In genomic region chr1:228214921-228215662, GRCh38 we compare ENCODE assay signal across 18 cellular contexts. TPM values are rescaled to one million over a fixed set of nuclear protein-coding genes. Genes with fewer than 3 reads are reported as not detected.
DNase-seq lines count a peak whose midpoint lies in the region; ATAC-seq, FAIRE-seq and TF ChIP-seq lines count a peak whose summit lies in the region.
"Had no signal": no experiment of that assay in that cellular context is flagged by ENCODE, and none has a peak within 500 bp of the region (broad histone marks: within the 10 kb centered on the region; RNA-seq: fewer than 3 reads in every experiment).

No MANE protein-coding gene starts in this region.

- H3K4me3 ChIP-seq in BLaER1 (no peak overlapping the region), Caco-2 (ENCODE audit: low read depth, low read length) (no peak overlapping the region), K562 (no peak overlapping the region), gastroesophageal sphincter (no peak overlapping the region), brain microvascular endothelial cell (ENCODE audit: low read depth, low read length) (no peak overlapping the region)
- H3K4me3 ChIP-seq: GM12878 had no signal

- TF ChIP-seq CTCF in Caco-2 (IDR thresholded peaks at IDR 0.05; ENCODE audit: insufficient read depth in 1 of 2, low read depth in 1 of 2, low read length in 1 of 2, severe bottlenecking in 1 of 2, unreplicated experiment in 1 of 2) (no peak), K562 (IDR thresholded peaks at IDR 0.05 in 2 of 3, conservative IDR thresholded peaks at IDR 0.05 in 1 of 3; ENCODE audit: insufficient read depth in 2 of 3, low read depth in 1 of 3, low read length in 3 of 3) (no peak), neural crest cell (conservative IDR thresholded peaks at IDR 0.05) (no peak), gastroesophageal sphincter (IDR thresholded peaks at IDR 0.05) (no peak), GM20000 (IDR thresholded peaks at IDR 0.05; ENCODE audit: extremely low read depth, missing control alignments) (no peak), brain microvascular endothelial cell (IDR thresholded peaks at IDR 0.05; ENCODE audit: low read depth, low read length, missing control alignments) (no peak)

- no peaks in the 10 kb centered on the region for H3K27me3 Mint-ChIP-seq in Caco-2 (ENCODE audit: insufficient read depth, unreplicated experiment)
- no peaks in the 10 kb centered on the region for H3K27me3 Mint-ChIP-seq in neural crest cell (ENCODE audit: low read depth)
- H3K27me3 Mint-ChIP-seq: activated B cell treated with CpG ODN at 0.5 μM for 24 hours had no signal

- H3K9me3 ChIP-seq in BLaER1 (no peaks in the 10 kb centered on the region), Caco-2 (no peaks in the 10 kb centered on the region), K562 (replicated peaks; ENCODE audit: control insufficient read depth, insufficient read depth, low read depth, low read length) (peaks cover 3% of the 10 kb centered on the region; the same call in 1 of the 2 replicates), gastroesophageal sphincter (no peaks in the 10 kb centered on the region)
- H3K9me3 ChIP-seq: pancreas, vagina had no signal

- POLR2A ChIA-PET in Caco-2 (lab: Charles Lee) (no interaction called here), K562 (lab: Yijun Ruan, JAX) (interaction anchor here (0.5 to 2.8 kb wide), 10 partner anchors 9 to 408 kb away, joined by 3 to 13 read pairs (median 3); no protein-coding TSS in a partner anchor)

- TF ChIP-seq EP300 in K562 (IDR thresholded peaks at IDR 0.05; ENCODE audit: low read length), result no peak
- no peak for TF ChIP-seq EP300 in gastroesophageal sphincter (IDR thresholded peaks at IDR 0.05)

- H3K9ac ChIP-seq in BLaER1 (no peak overlapping the region), K562 (ENCODE audit: insufficient read depth in 1 of 2, low read depth in 2 of 2, low read length in 2 of 2) (peak overlapping the region in 1 of 2 experiments; percentile 43; a peak in 2 of 4 replicates)

- no peak for DNase-seq in Caco-2
- no peak for DNase-seq in K562 (ENCODE audit: extremely low read depth in 1 of 4, low spot score in 3 of 4)
- no peak for DNase-seq in neural crest cell (ENCODE audit: low read depth, low spot score)
- no peak for DNase-seq in GM20000 (ENCODE audit: low spot score)
- DNase-seq in brain microvascular endothelial cell, result no peak
- DNase-seq: activated B cell treated with CpG ODN at 0.5 μM for 24 hours; AML-193; DMS 273 treated with DMSO at 0.1 percent for 48 hours; GF-D8; NCI-H1048; NCI-H2029; SHP77; stimulated activated CD4-positive, alpha-beta T cell treated with anti-CD3 and anti-CD28 coated beads, Interleukin-4, amount 100 ng/mL, for 1 hour had no signal

- H2AFZ ChIP-seq in K562 (ENCODE audit: low read depth, low read length), result no peak overlapping the region

- WGBS in K562 (ENCODE audit: insufficient coverage, low coverage, missing lambda C conversion rate), result 58% methylated on average over 21 of the region's 23 CpGs
- 92% methylated on average over 5 of the region's 23 CpGs; no CpG with 5 or more reads in 1 of the 2 donors for WGBS in gastroesophageal sphincter (ENCODE audit: low coverage in 1 of 2), 2 donors

- no peaks in the 10 kb centered on the region for H3K79me2 ChIP-seq in K562 (ENCODE audit: control insufficient read depth, insufficient read depth, low read length)

- CTCF ChIA-PET in Caco-2 (lab: Charles Lee), result no interaction called here
- CTCF ChIA-PET in K562 (lab: Yijun Ruan, JAX; ENCODE audit: low intra/inter-chr PET ratio), result no interaction called here

- H3K27ac ChIP-seq in BLaER1 (no peak overlapping the region), K562 (ENCODE audit: extremely low read depth, low read depth, low read length) (no peak overlapping the region), gastroesophageal sphincter (no peak overlapping the region), brain microvascular endothelial cell (no peak overlapping the region)
- H3K27ac ChIP-seq: pancreas had no signal

- H4K20me1 ChIP-seq in BLaER1 (peaks cover 29% of the 10 kb centered on the region), K562 (replicated peaks; ENCODE audit: control insufficient read depth, insufficient read depth, low read length) (0 out of 2 replicates have a peak, but pooled peaks cover 2% of the 10 kb centered on the region)

- no peak for TF ChIP-seq RAD21 in K562 (CRISPR knock-in tag; conservative IDR thresholded peaks at IDR 0.05 in 1 of 2, IDR thresholded peaks at IDR 0.05 in 1 of 2)

- intact Hi-C loops in Caco-2 (cut with micrococcal nuclease; ENCODE audit: unreplicated experiment), result no loop called here
- intact Hi-C loops in K562 (cut with micrococcal nuclease), result loop anchor here (5.0 kb wide), 1 partner anchor 302 kb away; no protein-coding TSS in a partner anchor

- TF ChIP-seq POLR2A in K562 (conservative IDR thresholded peaks at IDR 0.05), result no peak
- TF ChIP-seq POLR2A in gastroesophageal sphincter (IDR thresholded peaks at IDR 0.05), result no peak

- H3K36me3 ChIP-seq in BLaER1 (peaks cover 47% of the 10 kb centered on the region), Caco-2 (ENCODE audit: control insufficient read depth, insufficient read depth, low read length) (no peaks in the 10 kb centered on the region), K562 (ENCODE audit: control insufficient read depth, insufficient read depth, low read length) (no peaks in the 10 kb centered on the region), gastroesophageal sphincter (peaks cover 0 to 21% of the 10 kb centered on the region in 2 donors), brain microvascular endothelial cell (replicated peaks) (no peaks in the 10 kb centered on the region)
- H3K36me3 ChIP-seq: pancreas had no signal

- H3K9me3 Mint-ChIP-seq in Caco-2 (ENCODE audit: unreplicated experiment) (no peaks in the 10 kb centered on the region), neural crest cell (no peaks in the 10 kb centered on the region)
- H3K9me3 Mint-ChIP-seq: activated B cell treated with CpG ODN at 0.5 μM for 24 hours had no signal

- H3K4me2 ChIP-seq in BLaER1 (peak overlapping the region; percentile 79), K562 (ENCODE audit: insufficient read depth, low read length) (no peak overlapping the region)

- H3K4me1 ChIP-seq in BLaER1 (peaks cover 24% of the 10 kb centered on the region), Caco-2 (no peaks in the 10 kb centered on the region), K562 (replicated peaks in 1 of 2; ENCODE audit: control insufficient read depth in 2 of 2, insufficient read depth in 2 of 2, low read length in 2 of 2) (peaks cover 0 to 61% of the 10 kb centered on the region in 2 experiments; a peak in 3 of 5 replicates), gastroesophageal sphincter (peaks cover 0 to 27% (median 8%) of the 10 kb centered on the region in 3 donors)
- H3K4me1 ChIP-seq: pancreas had no signal

- no peaks in the 10 kb centered on the region for H3K9me1 ChIP-seq in K562 (ENCODE audit: control insufficient read depth, insufficient read depth, low read length)

- FAIRE-seq in K562 (lab: Jason Lieb, UNC), result no peak
- FAIRE-seq: GM12878, pancreas had no signal

- H3K4me3 Mint-ChIP-seq in Caco-2 (ENCODE audit: unreplicated experiment) (peak overlapping the region; percentile 73), neural crest cell (peak overlapping the region; percentile 41)
- H3K4me3 Mint-ChIP-seq: activated B cell treated with CpG ODN at 0.5 μM for 24 hours had no signal

- in situ Hi-C loops in K562 (cut with MboI) (no loop called here), brain microvascular endothelial cell (cut with HindIII; ENCODE audit: low pct_ligation_motif_present, low sequenced_read_pairs) (no loop called here)

- BruUV-seq in Caco-2 (replicated peaks; lab: Mats Ljungman, UMichigan) (no TSS peak), K562 (replicated peaks; lab: Mats Ljungman, UMichigan) (no TSS peak)

- H3K36me3 Mint-ChIP-seq in Caco-2 (ENCODE audit: insufficient read depth, unreplicated experiment) (no peaks in the 10 kb centered on the region), neural crest cell (ENCODE audit: low read depth) (no peaks in the 10 kb centered on the region)

- H3K4me1 Mint-ChIP-seq in Caco-2 (ENCODE audit: low read depth, unreplicated experiment) (no peaks in the 10 kb centered on the region), neural crest cell (peaks cover 6% of the 10 kb centered on the region)

- H3K27me3 ChIP-seq in BLaER1 (no peaks in the 10 kb centered on the region), Caco-2 (replicated peaks; ENCODE audit: control insufficient read depth, insufficient read depth, low read length) (no peaks in the 10 kb centered on the region), K562 (ENCODE audit: control insufficient read depth in 2 of 2, insufficient read depth in 2 of 2, low read length in 2 of 2) (peaks cover under 1 to 3% of the 10 kb centered on the region in 2 experiments; a peak in 2 of 5 replicates), gastroesophageal sphincter (peaks cover 43% of the 10 kb centered on the region), brain microvascular endothelial cell (replicated peaks) (no peaks in the 10 kb centered on the region)
- H3K27me3 ChIP-seq: pancreas, vagina had no signal

- no peak for ATAC-seq in K562
- ATAC-seq in gastroesophageal sphincter, result no peak
- ATAC-seq: GM12878 had no signal

- H3K27ac Mint-ChIP-seq in Caco-2 (ENCODE audit: unreplicated experiment), result no peak overlapping the region
- no peak overlapping the region for H3K27ac Mint-ChIP-seq in neural crest cell (ENCODE audit: unreplicated experiment)
- H3K27ac Mint-ChIP-seq: activated B cell treated with CpG ODN at 0.5 μM for 24 hours had no signal

RNA-seq across cellular contexts. Expression of gene OBSCN, which starts 7.2 kb away (rescaled TPM):
- 5.6 and 6.4 TPM in 2 replicates for total RNA-seq in Caco-2 (2022)
- 22.3 and 52.9 TPM in 2 replicates for total RNA-seq in K562 (2011; cell fraction: chromatin; rRNA removed; ENCODE audit: low replicate concordance)
- total RNA-seq in K562 (2011; cell fraction: nucleolus; rRNA removed), result 25.5 and 27.1 TPM in 2 replicates
- total RNA-seq in K562 (2011; cell fraction: nucleoplasm; rRNA removed), result 20.5 and 20.6 TPM in 2 replicates
- 11.8 and 12.0 TPM in 2 replicates for total RNA-seq in K562 (2014; rRNA removed)
- total RNA-seq in K562 (2014; rRNA removed; fragmentation: Illumina TruSeq; extraction: Trizol), result 0.83 and 1.7 TPM in 2 replicates
- total RNA-seq in K562 (2015; rRNA removed; fragmentation: Illumina TruSeq; extraction: Trizol), result 4.1 and 5.0 TPM in 2 replicates
- total RNA-seq in K562 (2021), result 17.4 and 19.7 TPM in 2 replicates
- polyA plus RNA-seq in K562 (2011; rRNA removed), result 3.4 and 5.6 TPM in 2 replicates
- polyA plus RNA-seq in K562 (2011; cell fraction: cytosol; rRNA removed), result 3.0 and 8.2 TPM in 2 replicates
- 22.5 and 42.0 TPM in 2 replicates for polyA plus RNA-seq in K562 (2011; cell fraction: nucleus; rRNA removed)
- 15.8 and 26.7 TPM in 2 replicates for polyA plus RNA-seq in K562 (2012)
- 3.6 and 6.9 TPM in 2 replicates for polyA plus RNA-seq in K562 (2014; fragmentation: Illumina TruSeq; extraction: Trizol)
- polyA plus RNA-seq in K562 (2014; fragmentation: Nextera tagmentation; extraction: Ambion mirVana), result under 1 TPM; 0.18 to 0.29 TPM
- polyA plus RNA-seq in K562 (2014; rRNA removed), result 11.1 and 12.5 TPM in 2 replicates
- polyA minus RNA-seq in K562 (2011; rRNA and poly(A)+ RNA removed), result 3.4 TPM in 2 replicates
- 8.2 and 10.9 TPM in 2 replicates for polyA minus RNA-seq in K562 (2011; cell fraction: cytosol; rRNA and poly(A)+ RNA removed)
- 7.0 and 7.1 TPM in 2 replicates for polyA minus RNA-seq in K562 (2011; cell fraction: nucleus; rRNA and poly(A)+ RNA removed)
- 40.1 and 46.5 TPM in 2 replicates for total RNA-seq in neural crest cell
- total RNA-seq in gastroesophageal sphincter, result 10 to 100 TPM; 11.1 to 28.4 (median 20.9) TPM

RNA-seq across cellular contexts. Expression of gene IBA57, which starts 49.5 kb away (rescaled TPM):
- total RNA-seq in Caco-2 (2022) (14.3 and 15.4 TPM in 2 replicates), K562 (2014; rRNA removed) (9.0 and 16.8 TPM in 2 replicates), K562 (2014; rRNA removed; fragmentation: Illumina TruSeq; extraction: Trizol) (1.8 and 1.9 TPM in 2 replicates), K562 (2015; rRNA removed; fragmentation: Illumina TruSeq; extraction: Trizol) (2.9 and 4.1 TPM in 2 replicates), K562 (2021) (14.1 and 15.5 TPM in 2 replicates), neural crest cell (8.3 and 10.4 TPM in 2 replicates), gastroesophageal sphincter (10 to 100 TPM in 1 of 4 donors, 1 to 10 TPM in 3; 4.2 to 11.3 (median 7.4) TPM)
- 6.2 and 10.7 TPM in 2 replicates for total RNA-seq in K562 (2011; cell fraction: chromatin; rRNA removed; ENCODE audit: low replicate concordance)
- 8.3 and 8.9 TPM in 2 replicates for total RNA-seq in K562 (2011; cell fraction: nucleolus; rRNA removed)
- 6.8 and 8.3 TPM in 2 replicates for total RNA-seq in K562 (2011; cell fraction: nucleoplasm; rRNA removed)
- polyA plus RNA-seq in K562 (2011; rRNA removed) (2.7 and 5.6 TPM in 2 replicates), K562 (2014; fragmentation: Illumina TruSeq; extraction: Trizol) (1.9 and 5.9 TPM in 2 replicates), K562 (2014; fragmentation: Nextera tagmentation; extraction: Ambion mirVana) (1 to 10 TPM in 1 of 2 experiments, under 1 TPM in 1; 0.77 to 1.0 TPM), K562 (2014; rRNA removed) (6.9 and 9.0 TPM in 2 replicates)
- polyA plus RNA-seq in K562 (2011; cell fraction: cytosol; rRNA removed), result 4.2 and 11.4 TPM in 2 replicates
- 4.0 and 5.9 TPM in 2 replicates for polyA plus RNA-seq in K562 (2011; cell fraction: nucleus; rRNA removed)
- polyA plus RNA-seq in K562 (2012), result 4.8 and 6.7 TPM in 2 replicates
- polyA minus RNA-seq in K562 (2011; rRNA and poly(A)+ RNA removed), result 1.9 and 2.1 TPM in 2 replicates
- 7.1 and 8.0 TPM in 2 replicates for polyA minus RNA-seq in K562 (2011; cell fraction: cytosol; rRNA and poly(A)+ RNA removed)
- 3.4 and 3.7 TPM in 2 replicates for polyA minus RNA-seq in K562 (2011; cell fraction: nucleus; rRNA and poly(A)+ RNA removed)
